Comparison of ENCODE assay signal across 15 cellular contexts in the genomic region with DNA sequence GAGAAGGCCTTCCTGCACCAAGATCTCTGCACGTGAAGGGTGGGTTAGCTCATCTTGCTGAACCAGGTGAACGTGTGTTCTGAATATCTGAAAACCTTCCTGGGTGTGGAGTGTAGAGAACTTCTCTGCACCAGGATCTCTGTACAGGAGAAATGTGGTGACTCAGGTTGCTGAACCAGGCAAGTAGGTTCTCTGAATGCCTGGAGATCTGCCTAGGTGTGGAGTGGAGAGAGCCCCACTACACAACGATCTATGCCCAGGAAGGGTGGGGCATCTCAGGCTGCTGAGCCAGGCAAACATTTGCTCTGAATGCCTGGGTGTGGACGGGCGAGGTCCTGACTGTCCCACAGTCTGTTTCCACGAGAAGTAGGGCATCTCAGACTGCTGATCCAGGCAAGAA.
DNase-seq lines count a peak whose midpoint lies in the region; ATAC-seq and TF ChIP-seq lines count a peak whose summit lies in the region.
"Had no signal": no experiment of that assay in that cellular context is flagged by ENCODE, and none has a peak within 500 bp of the region (broad histone marks: within the 10 kb centered on the region; RNA-seq: fewer than 3 reads in every experiment).

No MANE protein-coding gene starts in this region.

- H3K27me3 ChIP-seq in GM23338 (ENCODE audit: insufficient read depth) (no peaks in the 10 kb centered on the region), RWPE2 (ENCODE audit: insufficient read depth, poor library complexity, severe bottlenecking) (no peaks in the 10 kb centered on the region), lower lobe of right lung (ENCODE audit: low read depth) (no peaks in the 10 kb centered on the region), thyroid gland (no peaks in the 10 kb centered on the region)
- H3K27me3 ChIP-seq: uterus had no signal

- no peak for TF ChIP-seq POLR2A in thyroid gland (IDR thresholded peaks at IDR 0.05)

- no peaks in the 10 kb centered on the region for H4K20me1 ChIP-seq in GM23338 (replicated peaks; ENCODE audit: insufficient read depth)

- H3K4me1 ChIP-seq in GM23338 (ENCODE audit: insufficient read depth): no peaks in the 10 kb centered on the region
- H3K4me1 ChIP-seq in RWPE2 (ENCODE audit: insufficient read depth, poor library complexity, severe bottlenecking): no peaks in the 10 kb centered on the region
- H3K4me1 ChIP-seq in lower lobe of right lung: no peaks in the 10 kb centered on the region
- H3K4me1 ChIP-seq in thyroid gland: no peaks in the 10 kb centered on the region
- H3K4me1 ChIP-seq: HAP-1, psoas muscle, uterus had no signal

- intact Hi-C loops in lower lobe of right lung (cut with DNase I) (no loop called here), thyroid gland (cut with DNase I) (no loop called here)

- no peak overlapping the region for H3K4me3 Mint-ChIP-seq in GM23338
- no peak overlapping the region for H3K4me3 Mint-ChIP-seq in activated naive CD8-positive, alpha-beta T cell treated with anti-CD3 and anti-CD28 coated beads for 36 hours
- no peak overlapping the region for H3K4me3 Mint-ChIP-seq in progenitor cell of endocrine pancreas (ENCODE audit: low read depth)
- H3K4me3 Mint-ChIP-seq: activated CD4-positive, alpha-beta T cell treated with anti-CD3 and anti-CD28 coated beads, Interleukin-2, amount 10 ng/mL, durations not matched to agents 24 days and 14 days; CD14-positive monocyte; nephron progenitor cell had no signal

- 72 to 82% methylated on average over 5 to 6 of the region's 6 CpGs for whole genome bisulfite sequencing in thyroid gland, 2 donors

- H3K36me3 ChIP-seq in GM23338 (ENCODE audit: insufficient read depth) (no peaks in the 10 kb centered on the region), RWPE2 (ENCODE audit: low read depth) (no peaks in the 10 kb centered on the region), lower lobe of right lung (no peaks in the 10 kb centered on the region), thyroid gland (no peaks in the 10 kb centered on the region)
- H3K36me3 ChIP-seq: HAP-1, uterus had no signal

- H3K9me3 Mint-ChIP-seq in GM23338: no peaks in the 10 kb centered on the region
- H3K9me3 Mint-ChIP-seq in activated naive CD8-positive, alpha-beta T cell treated with anti-CD3 and anti-CD28 coated beads for 36 hours: peaks cover 1% of the 10 kb centered on the region
- H3K9me3 Mint-ChIP-seq in progenitor cell of endocrine pancreas (ENCODE audit: low read depth): no peaks in the 10 kb centered on the region
- H3K9me3 Mint-ChIP-seq: activated CD4-positive, alpha-beta T cell treated with anti-CD3 and anti-CD28 coated beads, Interleukin-2, amount 10 ng/mL, durations not matched to agents 24 days and 14 days; CD14-positive monocyte; nephron progenitor cell had no signal

- no peaks in the 10 kb centered on the region for H3F3A ChIP-seq in GM23338 (replicated peaks; ENCODE audit: low read depth)

- H3K9me2 ChIP-seq in GM23338 (ENCODE audit: insufficient read depth): no peaks in the 10 kb centered on the region

- no peak overlapping the region for H3K4me2 ChIP-seq in GM23338

- H3K79me2 ChIP-seq in GM23338 (replicated peaks; ENCODE audit: insufficient read depth): no peaks in the 10 kb centered on the region

- H3K27me3 Mint-ChIP-seq in GM23338 (ENCODE audit: insufficient read depth, low read depth, poor library complexity): peaks cover 6% of the 10 kb centered on the region
- H3K27me3 Mint-ChIP-seq in activated naive CD8-positive, alpha-beta T cell treated with anti-CD3 and anti-CD28 coated beads for 36 hours: no peaks in the 10 kb centered on the region
- no peaks in the 10 kb centered on the region for H3K27me3 Mint-ChIP-seq in progenitor cell of endocrine pancreas
- H3K27me3 Mint-ChIP-seq: activated CD4-positive, alpha-beta T cell treated with anti-CD3 and anti-CD28 coated beads, Interleukin-2, amount 10 ng/mL, durations not matched to agents 24 days and 14 days had no signal

- ATAC-seq in GM23338 (no peak), RWPE2 (ENCODE audit: low read depth) (peak; percentile 60), lower lobe of right lung (peak; percentile 27 to 56)

- H3K27ac Mint-ChIP-seq in GM23338 (no peak overlapping the region), progenitor cell of endocrine pancreas (no peak overlapping the region)
- H3K27ac Mint-ChIP-seq in activated naive CD8-positive, alpha-beta T cell treated with anti-CD3 and anti-CD28 coated beads for 36 hours: no peak overlapping the region
- H3K27ac Mint-ChIP-seq: activated CD4-positive, alpha-beta T cell treated with anti-CD3 and anti-CD28 coated beads, Interleukin-2, amount 10 ng/mL, durations not matched to agents 24 days and 14 days; CD14-positive monocyte; nephron progenitor cell had no signal

- peak overlapping the region; percentile 98; the same call in 1 of the 2 replicates for H2AFZ ChIP-seq in GM23338

- DNase-seq in GM12865 (ENCODE audit: low read depth): peak; percentile 4
- no peak for DNase-seq in GM23338 (ENCODE audit: low spot score)
- DNase-seq in RWPE2 (ENCODE audit: low spot score): no peak
- no peak for DNase-seq in lower lobe of right lung
- no peak for DNase-seq in NCI-H1694 (lab: John Stamatoyannopoulos, UW)
- no peak for DNase-seq in thyroid gland
- no peak for DNase-seq in activated naive CD8-positive, alpha-beta T cell treated with anti-CD3 and anti-CD28 coated beads for 36 hours
- no peak for DNase-seq in progenitor cell of endocrine pancreas (ENCODE audit: low spot score, unreplicated experiment)
- DNase-seq: activated CD8-positive, alpha-beta memory T cell treated with anti-CD3 and anti-CD28 coated beads, Interleukin-2, amount 50 U/mL, for 4 hours had no signal

- H3K4me3 ChIP-seq in GM12865 (ENCODE audit: low read depth, low read length): no peak overlapping the region
- H3K4me3 ChIP-seq in GM23338: no peak overlapping the region
- H3K4me3 ChIP-seq in RWPE2 (ENCODE audit: severe bottlenecking): no peak overlapping the region
- H3K4me3 ChIP-seq in lower lobe of right lung: no peak overlapping the region
- no peak overlapping the region for H3K4me3 ChIP-seq in thyroid gland (replicated peaks in 1 of 3)
- H3K4me3 ChIP-seq: HAP-1, psoas muscle, uterus had no signal

- no peaks in the 10 kb centered on the region; the same call in 2 of the 3 replicates for H3K4me1 Mint-ChIP-seq in GM23338
- no peaks in the 10 kb centered on the region for H3K4me1 Mint-ChIP-seq in activated naive CD8-positive, alpha-beta T cell treated with anti-CD3 and anti-CD28 coated beads for 36 hours
- no peaks in the 10 kb centered on the region for H3K4me1 Mint-ChIP-seq in progenitor cell of endocrine pancreas (ENCODE audit: low read depth)
- H3K4me1 Mint-ChIP-seq: activated CD4-positive, alpha-beta T cell treated with anti-CD3 and anti-CD28 coated beads, Interleukin-2, amount 10 ng/mL, durations not matched to agents 24 days and 14 days; CD14-positive monocyte; nephron progenitor cell had no signal

- no peak overlapping the region for H3K27ac ChIP-seq in GM23338 (ENCODE audit: low read depth)
- H3K27ac ChIP-seq in RWPE2 (ENCODE audit: poor library complexity, severe bottlenecking): no peak overlapping the region
- H3K27ac ChIP-seq in lower lobe of right lung: no peak overlapping the region
- H3K27ac ChIP-seq in thyroid gland: no peak overlapping the region
- H3K27ac ChIP-seq: psoas muscle, uterus had no signal

- H3K36me3 Mint-ChIP-seq in GM23338 (ENCODE audit: low read depth) (no peaks in the 10 kb centered on the region), progenitor cell of endocrine pancreas (ENCODE audit: insufficient read depth) (no peaks in the 10 kb centered on the region)
- H3K36me3 Mint-ChIP-seq in activated naive CD8-positive, alpha-beta T cell treated with anti-CD3 and anti-CD28 coated beads for 36 hours: no peaks in the 10 kb centered on the region
- H3K36me3 Mint-ChIP-seq: CD14-positive monocyte had no signal

- H3K9me3 ChIP-seq in RWPE2 (ENCODE audit: severe bottlenecking): no peaks in the 10 kb centered on the region
- no peaks in the 10 kb centered on the region for H3K9me3 ChIP-seq in lower lobe of right lung
- H3K9me3 ChIP-seq in thyroid gland: no peaks in the 10 kb centered on the region
- H3K9me3 ChIP-seq: HAP-1, psoas muscle, uterus had no signal

- TF ChIP-seq CTCF in GM12865 (IDR thresholded peaks at IDR 0.05; ENCODE audit: insufficient read depth, low read depth, low read length, missing control alignments): no peak
- TF ChIP-seq CTCF in GM23338 (conservative IDR thresholded peaks at IDR 0.05; ENCODE audit: low read depth in 2 of 2): no peak
- TF ChIP-seq CTCF in RWPE2 (IDR thresholded peaks at IDR 0.05; ENCODE audit: poor library complexity, severe bottlenecking): no peak
- no peak for TF ChIP-seq CTCF in lower lobe of right lung (IDR thresholded peaks at IDR 0.05)
- no peak for TF ChIP-seq CTCF in thyroid gland (IDR thresholded peaks at IDR 0.05)
- TF ChIP-seq CTCF in progenitor cell of endocrine pancreas (IDR thresholded peaks at IDR 0.05; ENCODE audit: unreplicated experiment): no peak

TF ChIP-seq in GM23338, 12 proteins besides CTCF, POLR2A, EP300 and RAD21:
- TF ChIP-seq NANOG (IDR thresholded peaks at IDR 0.05; ENCODE audit: borderline replicate concordance) (no peak), JUNB (IDR thresholded peaks at IDR 0.05; ENCODE audit: unreplicated experiment) (no peak), REST (IDR thresholded peaks at IDR 0.05; ENCODE audit: unreplicated experiment) (no peak)
TF ChIP-seq in GM23338: peak in this region for 0.
